ENCODE assay signal across 2 cellular contexts in genomic region chr1:95080446-95080845, GRCh38.
TF ChIP-seq lines count a peak whose summit lies in the region.

No MANE protein-coding gene starts in this region.

TF ChIP-seq in GM23338, 12 proteins besides CTCF, POLR2A, EP300 and RAD21 (continued from another document):
- TF ChIP-seq ZNF462 (CRISPR knock-in tag; IDR thresholded peaks at IDR 0.05) (no peak), EZH2 (IDR thresholded peaks at IDR 0.05; ENCODE audit: low read depth, unreplicated experiment) (no peak), ZNF114 (CRISPR knock-in tag; IDR thresholded peaks at IDR 0.05) (no peak), CREB1 (CRISPR knock-in tag; IDR thresholded peaks at IDR 0.05; ENCODE audit: low read depth) (no peak), ETS1 (IDR thresholded peaks at IDR 0.05) (no peak), POLR2AphosphoS5 (IDR thresholded peaks at IDR 0.05; ENCODE audit: low read depth) (no peak), NANOG (IDR thresholded peaks at IDR 0.05; ENCODE audit: borderline replicate concordance) (no peak), STAT1 (IDR thresholded peaks at IDR 0.05; ENCODE audit: unreplicated experiment) (no peak), REST (IDR thresholded peaks at IDR 0.05; ENCODE audit: unreplicated experiment) (no peak), JUNB (IDR thresholded peaks at IDR 0.05; ENCODE audit: unreplicated experiment) (no peak)

TF ChIP-seq in K562, 482 proteins besides CTCF, POLR2A, EP300 and RAD21 (continued from another document):
- TF ChIP-seq NR1H2 (CRISPR knock-in tag; IDR thresholded peaks at IDR 0.05): no peak
- TF ChIP-seq ELK3 (CRISPR knock-in tag; IDR thresholded peaks at IDR 0.05): no peak
- TF ChIP-seq BACH1 (tag; IDR thresholded peaks at IDR 0.05): no peak
- TF ChIP-seq ASH1L (IDR thresholded peaks at IDR 0.05; ENCODE audit: borderline replicate concordance, low read depth, partially characterized antibody): no peak
- no peak for TF ChIP-seq GABPA (tag; conservative IDR thresholded peaks at IDR 0.05; ENCODE audit: low read depth)
- TF ChIP-seq ZNF263 (CRISPR knock-in tag; IDR thresholded peaks at IDR 0.05; ENCODE audit: borderline replicate concordance): no peak
- no peak for TF ChIP-seq GTF2A2 (tag; IDR thresholded peaks at IDR 0.05)
- TF ChIP-seq NFXL1 (CRISPR knock-in tag; IDR thresholded peaks at IDR 0.05): no peak
- no peak for TF ChIP-seq ZFX (CRISPR knock-in tag; IDR thresholded peaks at IDR 0.05)
- no peak for TF ChIP-seq ZNF224 (CRISPR knock-in tag; IDR thresholded peaks at IDR 0.05)
- TF ChIP-seq HES1 (IDR thresholded peaks at IDR 0.05; ENCODE audit: low read depth): no peak
- no peak for TF ChIP-seq TRIM28 (IDR thresholded peaks at IDR 0.05)
- TF ChIP-seq MXD1 (CRISPR knock-in tag; IDR thresholded peaks at IDR 0.05; ENCODE audit: borderline replicate concordance, poor library complexity, severe bottlenecking): no peak
- no peak for TF ChIP-seq POU5F1 (IDR thresholded peaks at IDR 0.05; ENCODE audit: borderline replicate concordance, low read depth, low read length, partially characterized antibody)
- TF ChIP-seq ERF (CRISPR knock-in tag; IDR thresholded peaks at IDR 0.05): no peak
